In the genomic region with DNA sequence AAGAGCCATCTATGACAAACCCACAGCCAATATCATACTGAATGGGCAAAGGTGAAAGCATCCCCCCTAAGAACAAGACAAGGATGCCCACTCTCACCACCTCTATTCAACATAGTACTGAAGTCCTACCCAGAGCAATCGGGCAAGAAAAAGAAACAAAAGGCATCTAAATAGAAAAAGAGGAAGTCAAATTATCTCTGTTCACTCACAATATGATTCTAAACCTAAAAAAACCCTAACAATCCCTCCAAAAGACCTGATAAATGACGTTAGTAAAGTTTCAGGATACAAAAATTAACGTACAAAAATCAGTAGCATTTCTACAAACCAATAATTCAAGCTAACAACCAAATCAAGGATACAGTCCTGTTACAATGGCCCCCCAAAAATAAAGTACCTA, we compare ENCODE assay signal across 22 cellular contexts. TPM values are rescaled to one million over a fixed set of nuclear protein-coding genes. Genes with fewer than 3 reads are reported as not detected.
DNase-seq lines count a peak whose midpoint lies in the region; ATAC-seq, FAIRE-seq and TF ChIP-seq lines count a peak whose summit lies in the region.
"Had no signal": no experiment of that assay in that cellular context is flagged by ENCODE, and none has a peak within 500 bp of the region (broad histone marks: within the 10 kb centered on the region; RNA-seq: fewer than 3 reads in every experiment).

No MANE protein-coding gene starts in this region.

- in situ Hi-C loops in K562 (cut with MboI) = no loop called here
- in situ Hi-C loops in GM23248 (cut with MboI) = loop anchor here (25.0 kb wide), 1 partner anchor 943 kb away; no protein-coding TSS in a partner anchor

- ATAC-seq in GM19351 (IDR thresholded peaks at IDR 0.05; ENCODE audit: unreplicated experiment) = peak; percentile 56
- ATAC-seq in HG02885 (IDR thresholded peaks at IDR 0.05; ENCODE audit: poor library complexity, unreplicated experiment) = peak; percentile 61
- ATAC-seq in K562 = no peak
- ATAC-seq: CD8-positive, alpha-beta T cell; T-helper 17 cell had no signal

- POLR2A ChIA-PET in K562 (lab: Yijun Ruan, JAX) (no interaction called here), A673 (lab: Charles Lee; ENCODE audit: low non-redundant PET) (no interaction called here)

- H3K4me2 ChIP-seq in K562 (ENCODE audit: insufficient read depth, low read length) (no peak overlapping the region), GM23248 (ENCODE audit: unreplicated experiment) (no peak overlapping the region)

- FAIRE-seq in GM12891 (lab: Jason Lieb, UNC) (no peak), K562 (lab: Jason Lieb, UNC) (no peak)

- H3K9me3 ChIP-seq in K562 (replicated peaks; ENCODE audit: control insufficient read depth, insufficient read depth, low read depth, low read length) (no peaks in the 10 kb centered on the region), A673 (ENCODE audit: low read depth, low read length, poor library complexity, severe bottlenecking) (no peaks in the 10 kb centered on the region), GM23248 (ENCODE audit: low read depth) (no peaks in the 10 kb centered on the region)
- H3K9me3 ChIP-seq: Peyer's patch had no signal

- TF ChIP-seq POLR2A in GM12891 (IDR thresholded peaks at IDR 0.05; ENCODE audit: low read depth, low read length) = no peak
- no peak for TF ChIP-seq POLR2A in K562 (conservative IDR thresholded peaks at IDR 0.05)

- DNase-seq in GM12891 (ENCODE audit: insufficient read length, low spot score) (no peak), K562 (ENCODE audit: extremely low read depth in 1 of 4, low spot score in 3 of 4) (no peak), A673 (ENCODE audit: low spot score) (no peak), AG08395 (ENCODE audit: low spot score) (no peak), mucosa of gallbladder (ENCODE audit: low spot score) (no peak), GM23248 (no peak)
- DNase-seq: ACHN; CD8-positive, alpha-beta T cell; DND-41; GDM1; Karpas-422; MM.1S; NCI-H1105; NCI-H187; NCI-H774; Peyer's patch; SIG-M5; T-helper 17 cell had no signal

- peaks cover 3% of the 10 kb centered on the region; the same call in 1 of the 3 replicates for H3K36me3 ChIP-seq in K562 (ENCODE audit: control insufficient read depth, insufficient read depth, low read length)
- no peaks in the 10 kb centered on the region for H3K36me3 ChIP-seq in A673 (ENCODE audit: insufficient read depth, low read length, poor library complexity, severe bottlenecking)
- peaks cover 8% of the 10 kb centered on the region for H3K36me3 ChIP-seq in GM23248 (ENCODE audit: low read depth)

- H3K9ac ChIP-seq in K562 (ENCODE audit: insufficient read depth in 1 of 2, low read depth in 2 of 2, low read length in 2 of 2) = no peak overlapping the region
- H3K9ac ChIP-seq in GM23248 = no peak overlapping the region

- H4K20me1 ChIP-seq in K562 (replicated peaks; ENCODE audit: control insufficient read depth, insufficient read depth, low read length) = no peaks in the 10 kb centered on the region
- no peaks in the 10 kb centered on the region for H4K20me1 ChIP-seq in GM23248 (ENCODE audit: insufficient read depth)

- TF ChIP-seq RAD21 in K562 (CRISPR knock-in tag; conservative IDR thresholded peaks at IDR 0.05 in 1 of 2, IDR thresholded peaks at IDR 0.05 in 1 of 2) = no peak

- intact Hi-C loops in K562 (cut with micrococcal nuclease) = no loop called here
- intact Hi-C loops in A673 (cut with micrococcal nuclease; ENCODE audit: unreplicated experiment) = no loop called here

- no peaks in the 10 kb centered on the region for H3K27me3 ChIP-seq in K562 (ENCODE audit: control insufficient read depth in 2 of 2, insufficient read depth in 2 of 2, low read length in 2 of 2)
- H3K27me3 ChIP-seq in A673 (replicated peaks; ENCODE audit: insufficient read depth, low read depth, low read length, poor library complexity) = no peaks in the 10 kb centered on the region
- H3K27me3 ChIP-seq in GM23248 (replicated peaks; ENCODE audit: insufficient read depth) = no peaks in the 10 kb centered on the region
- H3K27me3 ChIP-seq: Peyer's patch had no signal

- no peaks in the 10 kb centered on the region for H3K9me1 ChIP-seq in K562 (ENCODE audit: control insufficient read depth, insufficient read depth, low read length)

- H2AFZ ChIP-seq in K562 (ENCODE audit: low read depth, low read length) (no peak overlapping the region), GM23248 (no peak overlapping the region)

- H3K9me2 ChIP-seq in GM23248 (ENCODE audit: insufficient read depth) = no peaks in the 10 kb centered on the region

- BruUV-seq in K562 (replicated peaks; lab: Mats Ljungman, UMichigan) (no TSS peak), A673 (replicated peaks; lab: Mats Ljungman, UMichigan) (no TSS peak)

- TF ChIP-seq CTCF in K562 (IDR thresholded peaks at IDR 0.05 in 2 of 3, conservative IDR thresholded peaks at IDR 0.05 in 1 of 3; ENCODE audit: insufficient read depth in 2 of 3, low read depth in 1 of 3, low read length in 3 of 3) = no peak
- TF ChIP-seq CTCF in A673 (conservative IDR thresholded peaks at IDR 0.05; ENCODE audit: low read depth, low read length) = no peak

- no peaks in the 10 kb centered on the region for H3K4me1 ChIP-seq in K562 (replicated peaks in 1 of 2; ENCODE audit: control insufficient read depth in 2 of 2, insufficient read depth in 2 of 2, low read length in 2 of 2)
- H3K4me1 ChIP-seq in A673 (ENCODE audit: insufficient read depth, low read length, poor library complexity, severe bottlenecking) = no peaks in the 10 kb centered on the region
- peaks cover 16% of the 10 kb centered on the region for H3K4me1 ChIP-seq in GM23248 (ENCODE audit: insufficient read depth)
- H3K4me1 ChIP-seq: Peyer's patch had no signal

- peaks cover 15% of the 10 kb centered on the region for H3F3A ChIP-seq in GM23248 (ENCODE audit: insufficient read depth)

- no peak for TF ChIP-seq EP300 in K562 (IDR thresholded peaks at IDR 0.05; ENCODE audit: low read length)

- no peak overlapping the region for H3K27ac ChIP-seq in K562 (ENCODE audit: extremely low read depth, low read depth, low read length)
- H3K27ac ChIP-seq in A673 (ENCODE audit: low read depth, low read length, poor library complexity, severe bottlenecking) = no peak overlapping the region
- no peak overlapping the region for H3K27ac ChIP-seq in GM23248
- H3K27ac ChIP-seq: Peyer's patch had no signal

- WGBS in K562 (ENCODE audit: insufficient coverage, low coverage, missing lambda C conversion rate) = 11% methylated on average over 3 of the region's 3 CpGs
- 94% methylated on average over 3 of the region's 3 CpGs for WGBS in GM23248 (ENCODE audit: low coverage in 1 of 2, low lambda C conversion rate in 2 of 2, missing lambda C conversion rate in 2 of 2), 2 experiments

- no peak overlapping the region for H3K4me3 ChIP-seq in K562
- no peak overlapping the region for H3K4me3 ChIP-seq in A673 (ENCODE audit: low read depth, low read length, poor library complexity, severe bottlenecking)
- H3K4me3 ChIP-seq in GM23248 = no peak overlapping the region
- H3K4me3 ChIP-seq: Peyer's patch had no signal

- H3K79me2 ChIP-seq in K562 (ENCODE audit: control insufficient read depth, insufficient read depth, low read length) (no peaks in the 10 kb centered on the region), GM23248 (ENCODE audit: insufficient read depth) (no peaks in the 10 kb centered on the region)

- CTCF ChIA-PET in K562 (lab: Yijun Ruan, JAX; ENCODE audit: low intra/inter-chr PET ratio) (no interaction called here), A673 (lab: Charles Lee) (no interaction called here)

RNA-seq across cellular contexts. Expression of a gene that starts 26.9 kb away (rescaled TPM):
- 6.2 TPM for polyA plus RNA-seq in GM12891 (2012; ENCODE audit: low read depth, missing spikeins)
- total RNA-seq in K562 (2011; cell fraction: chromatin; rRNA removed; ENCODE audit: low replicate concordance) = 9.7 and 33.5 TPM in 2 replicates
- total RNA-seq in K562 (2011; cell fraction: nucleolus; rRNA removed) = 4.5 and 5.0 TPM in 2 replicates
- total RNA-seq in K562 (2011; cell fraction: nucleoplasm; rRNA removed) = 16.9 and 28.1 TPM in 2 replicates
- 8.8 and 10.4 TPM in 2 replicates for total RNA-seq in K562 (2014; rRNA removed)
- 14.1 and 16.7 TPM in 2 replicates for total RNA-seq in K562 (2014; rRNA removed; fragmentation: Illumina TruSeq; extraction: Trizol)
- total RNA-seq in K562 (2015; rRNA removed; fragmentation: Illumina TruSeq; extraction: Trizol) = 16.4 and 16.8 TPM in 2 replicates
- 9.1 and 11.3 TPM in 2 replicates for total RNA-seq in K562 (2021)
- polyA plus RNA-seq in K562 (2011; rRNA removed) = 11.7 and 16.1 TPM in 2 replicates
- 1.5 and 3.5 TPM in 2 replicates for polyA plus RNA-seq in K562 (2011; cell fraction: cytosol; rRNA removed)
- polyA plus RNA-seq in K562 (2011; cell fraction: nucleus; rRNA removed) = 21.2 and 29.7 TPM in 2 replicates
- 8.0 and 8.2 TPM in 2 replicates for polyA plus RNA-seq in K562 (2012)
- 10.2 and 13.1 TPM in 2 replicates for polyA plus RNA-seq in K562 (2014; fragmentation: Illumina TruSeq; extraction: Trizol)
- polyA plus RNA-seq in K562 (2014; fragmentation: Nextera tagmentation; extraction: Ambion mirVana) = 10 to 100 TPM in 1 of 2 experiments, 1 to 10 TPM in 1; 7.5 to 12.8 TPM
- polyA plus RNA-seq in K562 (2014; rRNA removed) = 13.8 and 15.5 TPM in 2 replicates
- 9.9 and 14.2 TPM in 2 replicates for polyA minus RNA-seq in K562 (2011; rRNA and poly(A)+ RNA removed)
- polyA minus RNA-seq in K562 (2011; cell fraction: cytosol; rRNA and poly(A)+ RNA removed) = 1.9 and 5.3 TPM in 2 replicates
- 20.6 and 41.8 TPM in 2 replicates for polyA minus RNA-seq in K562 (2011; cell fraction: nucleus; rRNA and poly(A)+ RNA removed)
- total RNA-seq in A673 (2021) = 16.5 and 18.6 TPM in 2 replicates
- total RNA-seq in mucosa of gallbladder = 15.0 TPM
- total RNA-seq in GM23248 (2014; rRNA removed; shearing (Covaris generic)) = 7.3 and 30.0 TPM in 2 replicates
- polyA plus RNA-seq in GM23248 (2016; fragmentation: Nextera tagmentation; extraction: Ambion mirVana) = 7.5 and 9.9 TPM in 2 replicates

RNA-seq across cellular contexts. Expression of a gene that starts 51.9 kb away (rescaled TPM):
- not detected for polyA plus RNA-seq in GM12891 (2012; ENCODE audit: low read depth, missing spikeins)
- total RNA-seq in K562 (2011; cell fraction: chromatin; rRNA removed; ENCODE audit: low replicate concordance) = not detected in 2 replicates
- total RNA-seq in K562 (2011; cell fraction: nucleolus; rRNA removed) = not detected in 2 replicates
- total RNA-seq in K562 (2011; cell fraction: nucleoplasm; rRNA removed) = not detected in 2 replicates
- total RNA-seq in K562 (2014; rRNA removed) (not detected in 2 replicates), K562 (2014; rRNA removed; fragmentation: Illumina TruSeq; extraction: Trizol) (not detected in 2 replicates), K562 (2015; rRNA removed; fragmentation: Illumina TruSeq; extraction: Trizol) (not detected in 2 replicates), K562 (2021) (not detected in 2 replicates), A673 (2021) (not detected in 2 replicates), mucosa of gallbladder (not detected)
- polyA plus RNA-seq in K562 (2011; rRNA removed) (not detected in 2 replicates), K562 (2014; fragmentation: Illumina TruSeq; extraction: Trizol) (not detected in 2 replicates), K562 (2014; fragmentation: Nextera tagmentation; extraction: Ambion mirVana) (not detected), K562 (2014; rRNA removed) (not detected in 2 replicates), GM23248 (2016; fragmentation: Nextera tagmentation; extraction: Ambion mirVana) (not detected in 2 replicates)
- polyA plus RNA-seq in K562 (2011; cell fraction: cytosol; rRNA removed) = not detected in 2 replicates
- not detected in 2 replicates for polyA plus RNA-seq in K562 (2011; cell fraction: nucleus; rRNA removed)
- not detected in 2 replicates for polyA plus RNA-seq in K562 (2012)
- polyA minus RNA-seq in K562 (2011; rRNA and poly(A)+ RNA removed) = not detected in 2 replicates
- polyA minus RNA-seq in K562 (2011; cell fraction: cytosol; rRNA and poly(A)+ RNA removed) = not detected in 2 replicates
- not detected in 2 replicates for polyA minus RNA-seq in K562 (2011; cell fraction: nucleus; rRNA and poly(A)+ RNA removed)
- total RNA-seq in GM23248 (2014; rRNA removed; shearing (Covaris generic)) = not detected in 2 replicates
- total RNA-seq: CD8-positive, alpha-beta T cell; NCI-H460; Peyer's patch had no signal
- polyA plus RNA-seq: BJ had no signal
